In genomic region chr9:136512651-136513066, GRCh38 we compare ENCODE assay signal across 9 cellular contexts. TPM values are rescaled to one million over a fixed set of nuclear protein-coding genes. Genes with fewer than 3 reads are reported as not detected.
DNase-seq lines count a peak whose midpoint lies in the region; ATAC-seq and TF ChIP-seq lines count a peak whose summit lies in the region.
"Had no signal": no experiment of that assay in that cellular context is flagged by ENCODE, and none has a peak within 500 bp of the region (broad histone marks: within the 10 kb centered on the region; RNA-seq: fewer than 3 reads in every experiment).

No MANE protein-coding gene starts in this region.

- no peaks in the 10 kb centered on the region for H3K27me3 Mint-ChIP-seq in endodermal cell (ENCODE audit: insufficient read depth)

- H3K27ac Mint-ChIP-seq in endodermal cell = no peak overlapping the region

- no peaks in the 10 kb centered on the region for H3K4me1 Mint-ChIP-seq in endodermal cell

- H3K36me3 Mint-ChIP-seq in endodermal cell (ENCODE audit: low read depth) = peaks cover 5% of the 10 kb centered on the region

- TF ChIP-seq CTCF in endodermal cell (conservative IDR thresholded peaks at IDR 0.05) = no peak
- no peak for TF ChIP-seq CTCF in WERI-Rb-1 (IDR thresholded peaks at IDR 0.05; ENCODE audit: low read depth, low read length)

- intact Hi-C loops in sciatic nerve (cut with DNase I) = no loop called here

- no peaks in the 10 kb centered on the region for H3K4me1 ChIP-seq in endodermal cell (ENCODE audit: control insufficient read depth, insufficient read depth, low read length)

- H3K27ac ChIP-seq in endodermal cell (ENCODE audit: low read depth, low read length) = peak overlapping the region; percentile 92
- H3K27ac ChIP-seq in WERI-Rb-1 = no peak overlapping the region

- no peaks in the 10 kb centered on the region for H3K9me3 Mint-ChIP-seq in endodermal cell

- DNase-seq in CMK (ENCODE audit: low read depth) (peak; percentile 62), T follicular helper cell (ENCODE audit: low read depth) (peak; percentile 16), endodermal cell (peak; percentile 85), sciatic nerve (ENCODE audit: low spot score) (no peak), NCI-H748 (lab: John Stamatoyannopoulos, UW; ENCODE audit: unreplicated experiment) (no peak), hippocampal formation (lab: John Stamatoyannopoulos, UW) (no peak), NCI-H526 treated with DMSO at 0.1 percent for 48 hours (lab: John Stamatoyannopoulos, UW) (no peak), WERI-Rb-1 (no peak)
- DNase-seq: activated gamma-delta T cell treated with Interleukin-2 at 50 U/mL for 16 hours had no signal

- H3K4me3 ChIP-seq in endodermal cell (ENCODE audit: low read length) (no peak overlapping the region), WERI-Rb-1 (ENCODE audit: low read depth, low read length) (no peak overlapping the region)

- ATAC-seq in sciatic nerve = peak; percentile 38

- H3K36me3 ChIP-seq in endodermal cell (ENCODE audit: control insufficient read depth, insufficient read depth, low read length) (peaks cover 4% of the 10 kb centered on the region), WERI-Rb-1 (peaks cover 89% of the 10 kb centered on the region)

- H3K9ac ChIP-seq in endodermal cell (ENCODE audit: extremely low read depth, low read length, poor library complexity, severe bottlenecking) = no peak overlapping the region

- H3K9me3 ChIP-seq in endodermal cell (ENCODE audit: control insufficient read depth, low read length) = no peaks in the 10 kb centered on the region
- no peaks in the 10 kb centered on the region for H3K9me3 ChIP-seq in WERI-Rb-1 (ENCODE audit: severe bottlenecking)

- H3K27me3 ChIP-seq in endodermal cell (ENCODE audit: control insufficient read depth, insufficient read depth, low read length, poor library complexity, severe bottlenecking) = no peaks in the 10 kb centered on the region
- H3K27me3 ChIP-seq in WERI-Rb-1 (ENCODE audit: insufficient read depth, low read depth, severe bottlenecking) = no peaks in the 10 kb centered on the region

- no peak overlapping the region for H3K4me3 Mint-ChIP-seq in endodermal cell

- WGBS in endodermal cell (ENCODE audit: insufficient coverage in 1 of 2, insufficient read length in 1 of 2), 2 experiments = 92 to 94% methylated on average over 2 to 10 of the region's 13 CpGs

RNA-seq across cellular contexts. Expression of gene SEC16A, which starts 29.8 kb away (rescaled TPM):
- 10 to 100 TPM; 54.6 to 60.7 TPM for total RNA-seq in endodermal cell
- 43.1 TPM for polyA plus RNA-seq in endodermal cell (2013, experiment 1 of 2)
- 41.4 TPM for polyA plus RNA-seq in endodermal cell (2013, experiment 2 of 2)
- total RNA-seq in sciatic nerve = 52.2 TPM

RNA-seq across cellular contexts. Expression of gene NOTCH1, which starts 33.2 kb away (rescaled TPM):
- total RNA-seq in endodermal cell = 10 to 100 TPM; 23.4 to 24.2 TPM
- 72.4 TPM for polyA plus RNA-seq in endodermal cell (2013, experiment 1 of 2)
- polyA plus RNA-seq in endodermal cell (2013, experiment 2 of 2) = 68.2 TPM
- 84.2 TPM for total RNA-seq in sciatic nerve

Comparison
In these comparisons a context has a peak if more than half of its experiments do, and no peak if none do; other contexts are left out.
1. DNase-seq: peak in CMK (single experiment), T follicular helper cell (single experiment) and endodermal cell (single experiment); none in sciatic nerve (single experiment), NCI-H748 (single experiment), hippocampal formation (0 of 2), NCI-H526 treated with DMSO at 0.1 percent for 48 hours (single experiment) and WERI-Rb-1 (single experiment).